In genomic region chr13:79792716-79793115, GRCh38 we compare ENCODE assay signal across 24 cellular contexts.
"Had no signal": no experiment of that assay in that cellular context is flagged by ENCODE, and none has a peak within 500 bp of the region (broad histone marks: within the 10 kb centered on the region; RNA-seq: fewer than 3 reads in every experiment).

No MANE protein-coding gene starts in this region.

- H3K36me3 ChIP-seq: MG63, SJSA1 had no signal

- FAIRE-seq: HepG2, RCC 7860 had no signal

- ATAC-seq: HepG2 had no signal

- H3K27me3 ChIP-seq: MG63, SJSA1 had no signal

- DNase-seq: IMR-90, Karpas-422, KG1, MG63, NCI-H1092, NCI-H1105 treated with DMSO at 0.1 percent for 48 hours, NCI-H1417 treated with DMSO at 0.1 percent for 48 hours, NCI-H146, NCI-H1694 treated with DMSO at 0.1 percent for 48 hours, NCI-H1930, NCI-H2081, NCI-H2107, NCI-H2227 treated with DMSO at 0.1 percent for 48 hours, NCI-H510A, NCI-H524 treated with DMSO at 0.1 percent for 48 hours, NCI-H69, NCI-H774, Right ventricle myocardium superior, RPMI8226, SIG-M5 had no signal

- H3K9me3 ChIP-seq: SJSA1 had no signal

- H3K4me1 ChIP-seq: SJSA1 had no signal

- H3K27ac ChIP-seq: SJSA1, SK-N-MC had no signal

- H3K4me3 ChIP-seq: MG63, SJSA1, SK-N-MC had no signal
